ENCODE assay signal across 21 cellular contexts in genomic region chr9:80376180-80376579, GRCh38.
"Had no signal": no experiment of that assay in that cellular context is flagged by ENCODE, and none has a peak within 500 bp of the region (broad histone marks: within the 10 kb centered on the region; RNA-seq: fewer than 3 reads in every experiment).

No MANE protein-coding gene starts in this region.

- H3K27me3 ChIP-seq: dorsolateral prefrontal cortex, heart left ventricle, neutrophil, right atrium auricular region, sigmoid colon, thyroid gland had no signal

- H3K36me3 ChIP-seq: heart left ventricle, neutrophil, right atrium auricular region, sigmoid colon, thyroid gland had no signal

- H3K4me3 Mint-ChIP-seq: naive thymus-derived CD4-positive, alpha-beta T cell; nephron progenitor cell; type B pancreatic cell had no signal

- H3K27ac Mint-ChIP-seq: naive thymus-derived CD4-positive, alpha-beta T cell; nephron progenitor cell; type B pancreatic cell had no signal

- H3K27ac ChIP-seq: dorsolateral prefrontal cortex, heart left ventricle, neutrophil, psoas muscle, right atrium auricular region, sigmoid colon, skin epidermis, thyroid gland had no signal

- H3K27me3 Mint-ChIP-seq: naive thymus-derived CD4-positive, alpha-beta T cell; type B pancreatic cell had no signal

- ATAC-seq: heart left ventricle; left ventricle myocardium superior; naive thymus-derived CD4-positive, alpha-beta T cell; psoas muscle had no signal

- H3K9me3 Mint-ChIP-seq: nephron progenitor cell, type B pancreatic cell had no signal

- DNase-seq: cortex of kidney; dorsolateral prefrontal cortex; effector CD8-positive, alpha-beta T cell; foreskin melanocyte; heart left ventricle; hippocampal formation; left ventricle myocardium superior; mesenchymal stem cell; naive thymus-derived CD4-positive, alpha-beta T cell; nephron progenitor cell; psoas muscle; sigmoid colon; stimulated activated CD4-positive, alpha-beta T cell treated with anti-CD3 and anti-CD28 coated beads, Interleukin-2, amount 100 ng/mL, for 24 hours; stimulated activated CD4-positive, alpha-beta T cell treated with anti-CD3 and anti-CD28 coated beads, Interleukin-4, amount 100 ng/mL, for 4 hours; stimulated activated naive CD4-positive, alpha-beta T cell; thyroid gland had no signal

- H3K36me3 Mint-ChIP-seq: naive thymus-derived CD4-positive, alpha-beta T cell; type B pancreatic cell had no signal

- H3K4me3 ChIP-seq: dorsolateral prefrontal cortex, heart left ventricle, lung, psoas muscle, right atrium auricular region, sigmoid colon, skin epidermis, thyroid gland had no signal

- H3K4me1 ChIP-seq: heart left ventricle, psoas muscle, right atrium auricular region, thyroid gland had no signal
